In the genomic region with DNA sequence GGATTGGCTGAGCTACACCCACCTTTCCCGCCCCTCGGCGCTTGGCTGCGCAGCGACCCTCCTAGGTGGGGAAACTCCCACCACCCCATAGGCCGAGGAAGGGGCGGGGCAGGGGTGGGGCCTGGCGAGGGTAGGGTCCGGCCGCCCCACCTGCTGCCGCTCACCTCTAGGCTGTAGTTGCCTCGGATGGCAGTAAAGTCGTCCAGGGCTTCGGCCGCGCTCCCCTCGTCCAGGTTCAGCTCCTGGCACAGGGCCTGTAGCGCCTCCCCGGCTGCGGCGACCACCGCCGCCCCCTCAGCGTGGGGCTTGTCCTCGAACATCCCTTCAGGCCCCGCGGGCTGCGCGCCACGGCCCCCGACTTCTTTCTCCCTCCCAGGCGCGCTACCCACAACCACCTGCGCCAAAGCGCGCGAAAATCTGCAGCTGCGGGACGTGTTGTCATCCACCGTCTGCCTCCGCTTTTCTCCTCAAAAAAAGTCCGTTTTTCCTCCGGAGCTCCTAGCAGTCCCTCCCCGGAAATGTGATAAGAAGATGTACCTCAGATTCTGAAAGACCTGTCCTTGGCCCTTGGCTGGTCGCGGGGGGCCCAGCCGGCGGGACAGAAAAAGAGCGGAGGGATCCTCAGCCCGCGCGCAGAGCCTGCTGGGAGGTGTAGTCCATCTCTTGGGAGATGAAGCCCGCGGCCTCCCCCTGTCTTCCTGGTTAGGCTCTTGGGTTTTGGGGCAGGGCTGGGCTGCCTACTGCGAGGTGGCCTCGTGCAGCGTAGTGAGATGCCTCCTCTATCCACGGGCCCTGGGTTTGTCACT, we compare ENCODE assay signal across 8 cellular contexts. TPM values are rescaled to one million over a fixed set of nuclear protein-coding genes. Genes with fewer than 3 reads are reported as not detected.
A peak's percentile ranks its signal among the peaks of the same experiment; 100 is the strongest.
DNase-seq lines count a peak whose midpoint lies in the region; ATAC-seq and TF ChIP-seq lines count a peak whose summit lies in the region.

A gene with protein sequence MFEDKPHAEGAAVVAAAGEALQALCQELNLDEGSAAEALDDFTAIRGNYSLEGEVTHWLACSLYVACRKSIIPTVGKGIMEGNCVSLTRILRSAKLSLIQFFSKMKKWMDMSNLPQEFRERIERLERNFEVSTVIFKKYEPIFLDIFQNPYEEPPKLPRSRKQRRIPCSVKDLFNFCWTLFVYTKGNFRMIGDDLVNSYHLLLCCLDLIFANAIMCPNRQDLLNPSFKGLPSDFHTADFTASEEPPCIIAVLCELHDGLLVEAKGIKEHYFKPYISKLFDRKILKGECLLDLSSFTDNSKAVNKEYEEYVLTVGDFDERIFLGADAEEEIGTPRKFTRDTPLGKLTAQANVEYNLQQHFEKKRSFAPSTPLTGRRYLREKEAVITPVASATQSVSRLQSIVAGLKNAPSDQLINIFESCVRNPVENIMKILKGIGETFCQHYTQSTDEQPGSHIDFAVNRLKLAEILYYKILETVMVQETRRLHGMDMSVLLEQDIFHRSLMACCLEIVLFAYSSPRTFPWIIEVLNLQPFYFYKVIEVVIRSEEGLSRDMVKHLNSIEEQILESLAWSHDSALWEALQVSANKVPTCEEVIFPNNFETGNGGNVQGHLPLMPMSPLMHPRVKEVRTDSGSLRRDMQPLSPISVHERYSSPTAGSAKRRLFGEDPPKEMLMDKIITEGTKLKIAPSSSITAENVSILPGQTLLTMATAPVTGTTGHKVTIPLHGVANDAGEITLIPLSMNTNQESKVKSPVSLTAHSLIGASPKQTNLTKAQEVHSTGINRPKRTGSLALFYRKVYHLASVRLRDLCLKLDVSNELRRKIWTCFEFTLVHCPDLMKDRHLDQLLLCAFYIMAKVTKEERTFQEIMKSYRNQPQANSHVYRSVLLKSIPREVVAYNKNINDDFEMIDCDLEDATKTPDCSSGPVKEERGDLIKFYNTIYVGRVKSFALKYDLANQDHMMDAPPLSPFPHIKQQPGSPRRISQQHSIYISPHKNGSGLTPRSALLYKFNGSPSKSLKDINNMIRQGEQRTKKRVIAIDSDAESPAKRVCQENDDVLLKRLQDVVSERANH (minus strand): TSS at position 389 of the 806 bp plus-strand sequence. CDS start 69 bp downstream, at position 320.

- WGBS in esophagus muscularis mucosa, result 0% methylated on average over 28 of the region's 58 CpGs

- in situ Hi-C loops in KBM-7 (cut with MboI; ENCODE audit: low pct_unique_long_range_greater_than_20kb, low sequenced_read_pairs), result no loop called here

- no peaks in the 10 kb centered on the region for H3K9me3 Mint-ChIP-seq in activated T-cell treated with anti-CD3 and anti-CD28 coated beads, Interleukin-2, amount 50 U/mL, for 24 hours

- no peak for TF ChIP-seq POLR2A in esophagus muscularis mucosa (IDR thresholded peaks at IDR 0.05; ENCODE audit: low read depth)

- no peaks in the 10 kb centered on the region for H3K27me3 Mint-ChIP-seq in activated T-cell treated with anti-CD3 and anti-CD28 coated beads, Interleukin-2, amount 50 U/mL, for 24 hours

- peaks cover 44% of the 10 kb centered on the region for H3K36me3 Mint-ChIP-seq in activated T-cell treated with anti-CD3 and anti-CD28 coated beads, Interleukin-2, amount 50 U/mL, for 24 hours (ENCODE audit: low read depth)

- H3K4me3 ChIP-seq in esophagus muscularis mucosa (peak within 1 kb of the TSS; percentile 87 to 96 (median 92)), muscle layer of duodenum (ENCODE audit: low read depth in 1 of 2, low read length in 2 of 2) (peak within 1 kb of the TSS; percentile 82 to 88)

- TF ChIP-seq EP300 in esophagus muscularis mucosa (IDR thresholded peaks at IDR 0.05), result no peak

- peak within 1 kb of the TSS; percentile 100 for H3K27ac Mint-ChIP-seq in activated T-cell treated with anti-CD3 and anti-CD28 coated beads, Interleukin-2, amount 50 U/mL, for 24 hours

- H3K9me3 ChIP-seq in esophagus muscularis mucosa (no peaks in the 10 kb centered on the region), muscle layer of duodenum (ENCODE audit: control insufficient read depth in 1 of 2, low read length in 2 of 2) (no peaks in the 10 kb centered on the region)

- H3K4me1 ChIP-seq in esophagus muscularis mucosa (peaks cover 8 to 21% (median 13%) of the 10 kb centered on the region in 4 donors), muscle layer of duodenum (ENCODE audit: control insufficient read depth in 1 of 2, insufficient read depth in 2 of 2, low read length in 2 of 2) (peaks cover 4 to 8% of the 10 kb centered on the region in 2 donors)

- intact Hi-C loops in esophagus muscularis mucosa (cut with DNase I), result no loop called here

- peak; percentile 41 to 67 (median 60) for TF ChIP-seq CTCF in esophagus muscularis mucosa (IDR thresholded peaks at IDR 0.05)

- H3K36me3 ChIP-seq in esophagus muscularis mucosa (peaks cover 0 to 5% (median 0%) of the 10 kb centered on the region in 4 donors), muscle layer of duodenum (ENCODE audit: control insufficient read depth in 1 of 2, insufficient read depth in 2 of 2, low read length in 2 of 2) (no peaks in the 10 kb centered on the region)

- DNase-seq in DMS 273 (lab: John Stamatoyannopoulos, UW; ENCODE audit: unreplicated experiment) (peak; percentile 96), KBM-7 (peak; percentile 92), esophagus muscularis mucosa (ENCODE audit: extremely low spot score) (peak; percentile 95)
- peak; percentile 94 for DNase-seq in activated T-cell treated with anti-CD3 and anti-CD28 coated beads, Interleukin-2, amount 50 U/mL, for 24 hours
- peak; percentile 70 for DNase-seq in stimulated activated CD8-positive, alpha-beta memory T cell treated with anti-CD3 and anti-CD28 coated beads, Interleukin-7, amount 100 ng/mL, for 24 hours (ENCODE audit: low read depth)

- H3K27me3 ChIP-seq in esophagus muscularis mucosa (no peaks in the 10 kb centered on the region), muscle layer of duodenum (ENCODE audit: low read depth, low read length) (no peaks in the 10 kb centered on the region)

- H3K4me1 Mint-ChIP-seq in activated T-cell treated with anti-CD3 and anti-CD28 coated beads, Interleukin-2, amount 50 U/mL, for 24 hours (ENCODE audit: low read depth), result peaks cover 33% of the 10 kb centered on the region

- peak; percentile 72 for ATAC-seq in GM21576 (IDR thresholded peaks at IDR 0.05; ENCODE audit: unreplicated experiment)

- H3K27ac ChIP-seq in esophagus muscularis mucosa (replicated peaks in 1 of 4) (peak within 1 kb of the TSS; percentile 64 to 81 (median 70)), muscle layer of duodenum (ENCODE audit: low read length) (peak within 1 kb of the TSS; percentile 87)

- peak within 1 kb of the TSS; percentile 96 for H3K4me3 Mint-ChIP-seq in activated T-cell treated with anti-CD3 and anti-CD28 coated beads, Interleukin-2, amount 50 U/mL, for 24 hours

TF ChIP-seq in PFSK-1, 5 proteins besides CTCF, POLR2A, EP300 and RAD21:
- TF ChIP-seq SIN3A (IDR thresholded peaks at IDR 0.05; ENCODE audit: borderline replicate concordance, insufficient read depth, low read length) (peak; percentile 78; the same call in 1 of the 2 replicates), TAF1 (IDR thresholded peaks at IDR 0.05; ENCODE audit: borderline replicate concordance, insufficient read depth, low read length) (no peak), FOXP2 (optimal IDR thresholded peaks at IDR 0.05; ENCODE audit: borderline replicate concordance, extremely low read depth, extremely low read length, insufficient read depth) (peak; percentile 67), POLR2AphosphoS5 (IDR thresholded peaks at IDR 0.05; ENCODE audit: low read depth, low read length) (peak; percentile 77; the same call in 1 of the 2 replicates)
- TF ChIP-seq, protein P1, sequence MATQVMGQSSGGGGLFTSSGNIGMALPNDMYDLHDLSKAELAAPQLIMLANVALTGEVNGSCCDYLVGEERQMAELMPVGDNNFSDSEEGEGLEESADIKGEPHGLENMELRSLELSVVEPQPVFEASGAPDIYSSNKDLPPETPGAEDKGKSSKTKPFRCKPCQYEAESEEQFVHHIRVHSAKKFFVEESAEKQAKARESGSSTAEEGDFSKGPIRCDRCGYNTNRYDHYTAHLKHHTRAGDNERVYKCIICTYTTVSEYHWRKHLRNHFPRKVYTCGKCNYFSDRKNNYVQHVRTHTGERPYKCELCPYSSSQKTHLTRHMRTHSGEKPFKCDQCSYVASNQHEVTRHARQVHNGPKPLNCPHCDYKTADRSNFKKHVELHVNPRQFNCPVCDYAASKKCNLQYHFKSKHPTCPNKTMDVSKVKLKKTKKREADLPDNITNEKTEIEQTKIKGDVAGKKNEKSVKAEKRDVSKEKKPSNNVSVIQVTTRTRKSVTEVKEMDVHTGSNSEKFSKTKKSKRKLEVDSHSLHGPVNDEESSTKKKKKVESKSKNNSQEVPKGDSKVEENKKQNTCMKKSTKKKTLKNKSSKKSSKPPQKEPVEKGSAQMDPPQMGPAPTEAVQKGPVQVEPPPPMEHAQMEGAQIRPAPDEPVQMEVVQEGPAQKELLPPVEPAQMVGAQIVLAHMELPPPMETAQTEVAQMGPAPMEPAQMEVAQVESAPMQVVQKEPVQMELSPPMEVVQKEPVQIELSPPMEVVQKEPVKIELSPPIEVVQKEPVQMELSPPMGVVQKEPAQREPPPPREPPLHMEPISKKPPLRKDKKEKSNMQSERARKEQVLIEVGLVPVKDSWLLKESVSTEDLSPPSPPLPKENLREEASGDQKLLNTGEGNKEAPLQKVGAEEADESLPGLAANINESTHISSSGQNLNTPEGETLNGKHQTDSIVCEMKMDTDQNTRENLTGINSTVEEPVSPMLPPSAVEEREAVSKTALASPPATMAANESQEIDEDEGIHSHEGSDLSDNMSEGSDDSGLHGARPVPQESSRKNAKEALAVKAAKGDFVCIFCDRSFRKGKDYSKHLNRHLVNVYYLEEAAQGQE (IDR thresholded peaks at IDR 0.05; ENCODE audit: insufficient read depth in 1 of 2, low read depth in 2 of 2, low read length in 2 of 2), result no peak

RNA-seq across cellular contexts. Expression of the gene that starts here (rescaled TPM):
- polyA plus RNA-seq in PFSK-1 (2012; ENCODE audit: insufficient read length, low read depth), result 6.6 TPM
- 1 to 10 TPM; 4.3 to 8.3 (median 5.7) TPM for total RNA-seq in esophagus muscularis mucosa

Comparison
In these comparisons a context has a peak if more than half of its experiments do, and no peak if none do; other contexts are left out.
1. Peak in every context shown above with its lines: DNase-seq, ATAC-seq, H3K4me3 ChIP-seq and H3K27ac ChIP-seq.